Comparison of ENCODE assay signal across 19 cellular contexts in genomic region chr3:66554178-66554577, GRCh38. TPM values are rescaled to one million over a fixed set of nuclear protein-coding genes. Genes with fewer than 3 reads are reported as not detected.
DNase-seq lines count a peak whose midpoint lies in the region; ATAC-seq and TF ChIP-seq lines count a peak whose summit lies in the region.
"Had no signal": no experiment of that assay in that cellular context is flagged by ENCODE, and none has a peak within 500 bp of the region (broad histone marks: within the 10 kb centered on the region; RNA-seq: fewer than 3 reads in every experiment).

No MANE protein-coding gene starts in this region.

- ATAC-seq in Right ventricle myocardium inferior: no peak
- ATAC-seq: activated CD8-positive, alpha-beta T cell treated with anti-CD3 and anti-CD28 coated beads, Interleukin-2, amount 10 ng/mL, durations not matched to agents 7 days and 5 days; lower lobe of right lung; natural killer cell treated with Interleukin-12 subunit alpha and Interleukin-12 subunit beta and Interleukin-15 and Interleukin-18, amount 100 ng/mL, for 72 hours had no signal

- H3K27ac Mint-ChIP-seq in Calu3 (ENCODE audit: unreplicated experiment): no peak overlapping the region
- H3K27ac Mint-ChIP-seq in T-helper 2 cell treated with Interferon-gamma antibody and Interleukin-4, amounts not matched to agents 5 μg/mL and 100 μg/mL, for 36 hours: no peak overlapping the region
- H3K27ac Mint-ChIP-seq: activated CD8-positive, alpha-beta T cell treated with anti-CD3 and anti-CD28 coated beads, Interleukin-2, amount 10 ng/mL, durations not matched to agents 7 days and 5 days; activated T-helper 2 cell treated with anti-CD3 and anti-CD28 coated beads, Interferon-gamma antibody, Interleukin-2, Interleukin-4, amounts not matched to agents 10 μg/mL and 5 μg/mL and 100 μg/mL, durations not matched to agents 14 hours and 24 hours and 36 hours; natural killer cell treated with Interleukin-12 subunit alpha and Interleukin-12 subunit beta and Interleukin-15 and Interleukin-18, amount 100 ng/mL, for 72 hours had no signal

- H3K4me3 Mint-ChIP-seq in Calu3 (ENCODE audit: low read depth, unreplicated experiment): no peak overlapping the region
- no peak overlapping the region for H3K4me3 Mint-ChIP-seq in T-helper 2 cell treated with Interferon-gamma antibody and Interleukin-4, amounts not matched to agents 5 μg/mL and 100 μg/mL, for 36 hours
- H3K4me3 Mint-ChIP-seq: activated CD8-positive, alpha-beta T cell treated with anti-CD3 and anti-CD28 coated beads, Interleukin-2, amount 10 ng/mL, durations not matched to agents 7 days and 5 days; natural killer cell treated with Interleukin-12 subunit alpha and Interleukin-12 subunit beta and Interleukin-15 and Interleukin-18, amount 100 ng/mL, for 72 hours had no signal

- no peaks in the 10 kb centered on the region for H3K79me2 ChIP-seq in ACC112 (ENCODE audit: control insufficient read depth, insufficient read depth, low read length, unreplicated experiment)

- H3K4me1 Mint-ChIP-seq in Calu3 (ENCODE audit: low read depth, unreplicated experiment): no peaks in the 10 kb centered on the region
- H3K4me1 Mint-ChIP-seq in T-helper 2 cell treated with Interferon-gamma antibody and Interleukin-4, amounts not matched to agents 5 μg/mL and 100 μg/mL, for 36 hours (ENCODE audit: low read depth): peaks cover 4% of the 10 kb centered on the region

- H3K9me3 Mint-ChIP-seq in Calu3 (ENCODE audit: low read depth, unreplicated experiment): no peaks in the 10 kb centered on the region
- H3K9me3 Mint-ChIP-seq in T-helper 2 cell treated with Interferon-gamma antibody and Interleukin-4, amounts not matched to agents 5 μg/mL and 100 μg/mL, for 36 hours: peaks cover 6% of the 10 kb centered on the region
- H3K9me3 Mint-ChIP-seq: activated T-helper 2 cell treated with anti-CD3 and anti-CD28 coated beads, Interferon-gamma antibody, Interleukin-2, Interleukin-4, amounts not matched to agents 10 μg/mL and 5 μg/mL and 100 μg/mL, durations not matched to agents 14 hours and 24 hours and 36 hours; natural killer cell treated with Interleukin-12 subunit alpha and Interleukin-12 subunit beta and Interleukin-15 and Interleukin-18, amount 100 ng/mL, for 72 hours had no signal

- TF ChIP-seq CTCF in astrocyte of the spinal cord (IDR thresholded peaks at IDR 0.05; ENCODE audit: low read depth, low read length): no peak
- TF ChIP-seq CTCF in Calu3 (IDR thresholded peaks at IDR 0.05; ENCODE audit: unreplicated experiment): no peak

- no peaks in the 10 kb centered on the region for H3K36me3 ChIP-seq in ACC112 (ENCODE audit: insufficient read depth, low read length)
- H3K36me3 ChIP-seq: lower lobe of right lung, right atrium auricular region had no signal

- H3K27me3 Mint-ChIP-seq in Calu3 (ENCODE audit: unreplicated experiment): no peaks in the 10 kb centered on the region
- H3K27me3 Mint-ChIP-seq in T-helper 2 cell treated with Interferon-gamma antibody and Interleukin-4, amounts not matched to agents 5 μg/mL and 100 μg/mL, for 36 hours (ENCODE audit: low read depth): peaks cover 3% of the 10 kb centered on the region

- H3K36me3 Mint-ChIP-seq in Calu3 (ENCODE audit: insufficient read depth, unreplicated experiment): no peaks in the 10 kb centered on the region
- H3K36me3 Mint-ChIP-seq in T-helper 2 cell treated with Interferon-gamma antibody and Interleukin-4, amounts not matched to agents 5 μg/mL and 100 μg/mL, for 36 hours (ENCODE audit: low read depth): no peaks in the 10 kb centered on the region
- H3K36me3 Mint-ChIP-seq: natural killer cell treated with Interleukin-12 subunit alpha and Interleukin-12 subunit beta and Interleukin-15 and Interleukin-18, amount 100 ng/mL, for 72 hours had no signal

- peaks cover 19% of the 10 kb centered on the region for H3K4me1 ChIP-seq in ACC112 (ENCODE audit: control insufficient read depth, insufficient read depth, low read length, unreplicated experiment)
- H3K4me1 ChIP-seq: lower lobe of right lung, right atrium auricular region had no signal

- H3K27ac ChIP-seq in ACC112 (ENCODE audit: low read depth, low read length): peak overlapping the region; percentile 37; the same call in 1 of the 2 replicates
- H3K27ac ChIP-seq: lower lobe of right lung, right atrium auricular region had no signal

- H3K4me3 ChIP-seq in ACC112 (ENCODE audit: low read depth, low read length) (no peak overlapping the region), astrocyte of the spinal cord (ENCODE audit: low read depth, low read length) (no peak overlapping the region)
- H3K4me3 ChIP-seq: lower lobe of right lung, right atrium auricular region had no signal

- in situ Hi-C loops in astrocyte of the spinal cord (cut with HindIII; ENCODE audit: low sequenced_read_pairs): no loop called here

- intact Hi-C loops in Calu3 (cut with micrococcal nuclease; ENCODE audit: unreplicated experiment): no loop called here
- intact Hi-C loops in Right ventricle myocardium inferior (cut with DNase I): no loop called here

- DNase-seq in HCEC 1CT (peak; percentile 60), astrocyte of the spinal cord (ENCODE audit: low read depth, low spot score) (peak; percentile 38), foreskin melanocyte (peak; percentile 51), Calu3 (no peak), AG08395 (ENCODE audit: low spot score) (no peak), Right ventricle myocardium inferior (ENCODE audit: missing footprints) (no peak)
- DNase-seq in T-helper 2 cell treated with Interferon-gamma antibody and Interleukin-4, amounts not matched to agents 5 μg/mL and 100 μg/mL, for 36 hours (ENCODE audit: low spot score): no peak
- DNase-seq: activated CD8-positive, alpha-beta T cell treated with anti-CD3 and anti-CD28 coated beads, Interleukin-2, amount 10 ng/mL, durations not matched to agents 7 days and 5 days; anterior cingulate cortex; H7; lower lobe of right lung; NCI-H1436; NCI-H2227 treated with DMSO at 0.1 percent for 48 hours; stimulated activated CD4-positive, alpha-beta T cell treated with anti-CD3 and anti-CD28 coated beads, Interleukin-2, amount 100 ng/mL, for 48 hours; stimulated activated CD8-positive, alpha-beta memory T cell treated with anti-CD3 and anti-CD28 coated beads, Interleukin-4, amount 100 ng/mL, for 48 hours had no signal

- BruUV-seq in Calu3 (replicated peaks; lab: Mats Ljungman, UMichigan): no TSS peak

- no peaks in the 10 kb centered on the region for H3K27me3 ChIP-seq in ACC112 (ENCODE audit: insufficient read depth, low read length)
- H3K27me3 ChIP-seq: right atrium auricular region had no signal

- CTCF ChIA-PET in Calu3 (lab: Charles Lee): no interaction called here

- no peak overlapping the region for H2AFZ ChIP-seq in ACC112 (ENCODE audit: low read length, unreplicated experiment)

RNA-seq across cellular contexts. Expression of gene LRIG1, which starts 53.4 kb away (rescaled TPM):
- total RNA-seq in Calu3 (2022) (10.0 and 14.7 TPM in 2 replicates), Right ventricle myocardium inferior (93.8 TPM)

Comparison
In these comparisons a context has a peak if more than half of its experiments do, and no peak if none do; other contexts are left out.
1. DNase-seq: peak in HCEC 1CT (single experiment), astrocyte of the spinal cord (single experiment) and foreskin melanocyte (single experiment); none in Calu3 (single experiment), AG08395 (single experiment), T-helper 2 cell treated with Interferon-gamma antibody and Interleukin-4, amounts not matched to agents 5 μg/mL and 100 μg/mL, for 36 hours (single experiment) and Right ventricle myocardium inferior (single experiment).